8 cellular contexts compared by ENCODE assay signal in the genomic region with DNA sequence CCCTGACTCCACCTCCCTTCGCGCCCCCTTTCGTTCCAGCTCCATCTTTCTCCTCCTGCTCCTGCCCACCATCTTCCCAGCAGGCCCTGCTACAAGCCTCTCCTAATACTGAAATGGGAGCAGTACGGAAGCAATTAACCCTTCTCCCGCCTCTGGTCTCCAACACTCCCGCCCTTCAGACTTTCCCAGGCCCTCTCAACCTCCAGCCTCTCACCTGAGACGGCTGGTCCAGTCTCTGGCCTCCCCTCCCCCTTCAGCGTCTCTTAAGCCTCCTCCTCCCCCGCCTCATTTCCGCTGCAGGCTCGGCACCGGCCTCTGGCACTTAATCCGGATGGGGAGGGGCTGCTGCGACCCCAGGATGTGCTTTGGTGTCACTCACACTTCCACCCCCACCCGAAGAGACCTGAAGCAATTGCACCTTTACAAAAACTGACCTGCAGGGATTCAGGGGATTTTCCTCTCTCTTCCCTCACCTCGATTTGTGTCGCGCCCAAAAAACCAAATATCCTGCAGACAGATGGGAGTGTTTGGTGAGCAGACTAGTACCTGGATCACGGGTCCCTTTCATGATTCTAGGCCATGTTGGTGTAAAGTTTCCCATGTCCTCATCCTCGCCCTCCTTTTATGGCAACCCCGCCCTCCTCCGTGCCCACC. TPM values are rescaled to one million over a fixed set of nuclear protein-coding genes. Genes with fewer than 3 reads are reported as not detected.
A peak's percentile ranks its signal among the peaks of the same experiment; 100 is the strongest.
DNase-seq lines count a peak whose midpoint lies in the region; ATAC-seq lines count a peak whose summit lies in the region.

No MANE protein-coding gene starts in this region.

- peak overlapping the region; percentile 46 to 76 for H3K4me3 ChIP-seq in aorta (ENCODE audit: low read length in 2 of 2)

- peak overlapping the region; percentile 0 to 60 for H3K27ac ChIP-seq in aorta (ENCODE audit: low read depth in 1 of 2, low read length in 2 of 2)

- WGBS in aorta, 2 donors = 1 to 18% methylated on average over 22 of the region's 22 CpGs

- H3K27me3 ChIP-seq in aorta (ENCODE audit: control insufficient read depth in 1 of 2, insufficient read depth in 2 of 2, low read length in 1 of 2) = no peaks in the 10 kb centered on the region

- DNase-seq in SHP77 (lab: John Stamatoyannopoulos, UW) (peak; percentile 23 to 47), SHP77 treated with DMSO at 0.1 percent for 48 hours (lab: John Stamatoyannopoulos, UW) (no peak), NCI-H345 (lab: John Stamatoyannopoulos, UW) (peak; percentile 54), head of caudate nucleus (peak; percentile 21 to 83 (median 57)), nucleus accumbens (lab: John Stamatoyannopoulos, UW) (peak in 48 of 56 donors; percentile 1 to 70 (median 32)), aorta (peak in 1 of 2 donors; percentile 62)
- peak; percentile 26 for DNase-seq in activated naive CD4-positive, alpha-beta T cell treated with anti-CD3 and anti-CD28 coated beads, Interleukin-2, amount 50 U/mL, for 16 hours

- H3K36me3 ChIP-seq in aorta (ENCODE audit: control insufficient read depth in 1 of 2, insufficient read depth in 2 of 2, low read length in 1 of 2) = no peaks in the 10 kb centered on the region

- ATAC-seq in HG02884 (IDR thresholded peaks at IDR 0.05; ENCODE audit: unreplicated experiment) (peak; percentile 52), aorta (ENCODE audit: low FRiP score) (peak; percentile 78)

- intact Hi-C loops in head of caudate nucleus (cut with DNase I) (loop anchor here (5.0 kb wide), 1 partner anchor 37 kb away; the partner anchor contains the start of gene BEX4), aorta (cut with DNase I) (loop anchor here in 1 of 2 donors (2.0 kb wide), 1 partner anchor 39 kb away; the partner anchor contains the start of gene BEX4)

- no peaks in the 10 kb centered on the region for H3K9me3 ChIP-seq in aorta (ENCODE audit: control insufficient read depth, low read length)

- no peaks in the 10 kb centered on the region for H3K4me1 ChIP-seq in aorta (ENCODE audit: control insufficient read depth in 1 of 2, insufficient read depth in 2 of 2, low read length in 2 of 2)

RNA-seq across cellular contexts. Expression of gene TCEAL8, which starts 0.7 kb away (rescaled TPM):
- total RNA-seq in aorta = 10 to 100 TPM; 43.4 to 50.1 TPM
- polyA plus RNA-seq in aorta = 100 to 1,000 TPM in 1 of 2 donors, 10 to 100 TPM in 1; 80.1 to 127 TPM

RNA-seq across cellular contexts. Expression of gene TCEAL5, which starts 22.3 kb away (rescaled TPM):
- total RNA-seq in aorta = 1 to 10 TPM; 1.6 to 1.8 TPM
- polyA plus RNA-seq in aorta = 10 to 100 TPM in 1 of 2 donors, under 1 TPM in 1; 0.28 to 11.5 TPM

RNA-seq across cellular contexts. Expression of gene BEX4, which starts 39.4 kb away (rescaled TPM):
- 10 to 100 TPM; 30.6 to 39.6 TPM for total RNA-seq in aorta
- 10 to 100 TPM; 41.7 to 61.7 TPM for polyA plus RNA-seq in aorta

RNA-seq across cellular contexts. Expression of gene BEX2, which starts 56.5 kb away (rescaled TPM):
- 1 to 10 TPM; 2.3 to 4.7 TPM for total RNA-seq in aorta
- 10 to 100 TPM in 1 of 2 donors, 1 to 10 TPM in 1; 2.6 to 13.4 TPM for polyA plus RNA-seq in aorta
